25 cellular contexts compared by ENCODE assay signal in genomic region chr10:24381235-24382010, GRCh38.
DNase-seq lines count a peak whose midpoint lies in the region; ATAC-seq and TF ChIP-seq lines count a peak whose summit lies in the region.
"Had no signal": no experiment of that assay in that cellular context is flagged by ENCODE, and none has a peak within 500 bp of the region (broad histone marks: within the 10 kb centered on the region; RNA-seq: fewer than 3 reads in every experiment).

No MANE protein-coding gene starts in this region.

- no peaks in the 10 kb centered on the region for H3K27me3 ChIP-seq in subcutaneous abdominal adipose tissue (ENCODE audit: control insufficient read depth in 5 of 5, insufficient read depth in 4 of 5, low read length in 5 of 5)
- H3K27me3 ChIP-seq in H7 (ENCODE audit: control insufficient read depth, insufficient read depth, low read length), result no peaks in the 10 kb centered on the region
- H3K27me3 ChIP-seq: brain microvascular endothelial cell, esophagus squamous epithelium, right lobe of liver, tibial nerve had no signal

- H3K4me3 ChIP-seq in subcutaneous abdominal adipose tissue (ENCODE audit: low read depth in 1 of 5, low read length in 5 of 5) (no peak overlapping the region), H7 (ENCODE audit: insufficient read depth, low read depth, low read length) (no peak overlapping the region)
- H3K4me3 ChIP-seq: esophagus squamous epithelium, right lobe of liver, tibial nerve had no signal

- peaks cover 9 to 48% (median 15%) of the 10 kb centered on the region in 5 donors for H3K4me1 ChIP-seq in subcutaneous abdominal adipose tissue (ENCODE audit: control insufficient read depth in 5 of 5, insufficient read depth in 5 of 5, low read length in 5 of 5)
- H3K4me1 ChIP-seq: right lobe of liver had no signal

- H3K36me3 ChIP-seq in subcutaneous abdominal adipose tissue (ENCODE audit: control insufficient read depth in 5 of 5, insufficient read depth in 5 of 5, low read length in 5 of 5), result peaks cover 0 to 13% (median 5%) of the 10 kb centered on the region in 5 donors
- H3K36me3 ChIP-seq in H7 (replicated peaks; ENCODE audit: control insufficient read depth, insufficient read depth, low read length), result no peaks in the 10 kb centered on the region
- H3K36me3 ChIP-seq: brain microvascular endothelial cell, right lobe of liver, tibial nerve had no signal

- POLR2A ChIA-PET in RWPE1 (lab: Yijun Ruan, JAX; ENCODE audit: low non-redundant PET), result no interaction called here

- ATAC-seq in HG02588 (IDR thresholded peaks at IDR 0.05; ENCODE audit: unreplicated experiment), result no peak
- ATAC-seq: HepG2; right lobe of liver; stimulated activated naive CD8-positive, alpha-beta T cell treated with anti-CD3 and anti-CD28 coated beads, Interleukin-15, amount 100 ng/mL, for 72 hours had no signal

- no peak for TF ChIP-seq CTCF in RWPE1 (conservative IDR thresholded peaks at IDR 0.05; ENCODE audit: low read depth)

- DNase-seq in DMS79 treated with DMSO at 0.1 percent for 48 hours (lab: John Stamatoyannopoulos, UW) (peak; percentile 36), DMS79 (lab: John Stamatoyannopoulos, UW) (no peak), RWPE1 (ENCODE audit: low spot score) (no peak), epithelial cell of prostate (ENCODE audit: low read depth, low spot score) (no peak), head of caudate nucleus (no peak), H7 (no peak)
- DNase-seq: 8988T; activated CD4-positive, alpha-beta T cell treated with anti-CD3 and anti-CD28 coated beads for 1 hour; activated gamma-delta T cell treated with Interleukin-2 at 50 U/mL for 16 hours; AML-193; brain microvascular endothelial cell; effector memory CD4-positive, alpha-beta T cell; esophagus squamous epithelium; NCI-H1105 treated with DMSO at 0.1 percent for 48 hours; NCI-H2081; nephron progenitor cell; right lobe of liver; SHP77 treated with DMSO at 0.1 percent for 48 hours; stimulated activated naive CD8-positive, alpha-beta T cell treated with anti-CD3 and anti-CD28 coated beads, Interleukin-15, amount 100 ng/mL, for 72 hours had no signal

- no peaks in the 10 kb centered on the region for H3K9me3 ChIP-seq in subcutaneous abdominal adipose tissue (ENCODE audit: control insufficient read depth in 5 of 5, low read length in 5 of 5)
- H3K9me3 ChIP-seq: esophagus squamous epithelium, right lobe of liver, tibial nerve had no signal

- intact Hi-C loops in head of caudate nucleus (cut with DNase I), result no loop called here

- CTCF ChIA-PET in RWPE1 (lab: Yijun Ruan, JAX), result no interaction called here

- H3K9ac ChIP-seq in subcutaneous abdominal adipose tissue (ENCODE audit: low read length in 5 of 5), result no peak overlapping the region
- H3K9ac ChIP-seq: parathyroid adenoma had no signal

- peak overlapping the region; percentile 21 for H3K27ac ChIP-seq in RWPE1
- H3K27ac ChIP-seq in epithelial cell of prostate, result peak overlapping the region; percentile 96
- H3K27ac ChIP-seq in subcutaneous abdominal adipose tissue (ENCODE audit: low read depth, low read length), result peak overlapping the region; percentile 14
- H3K27ac ChIP-seq: brain microvascular endothelial cell, esophagus squamous epithelium, HL-60, parathyroid adenoma, right lobe of liver, tibial nerve had no signal

Comparison
In these comparisons a context has a peak if more than half of its experiments do, and no peak if none do; other contexts are left out.
1. H3K27ac ChIP-seq: peak in every context shown above with its lines; median percentile 96 in epithelial cell of prostate; 21 in RWPE1; 14 in subcutaneous abdominal adipose tissue.